ENCODE assay signal across 20 cellular contexts in the genomic region with DNA sequence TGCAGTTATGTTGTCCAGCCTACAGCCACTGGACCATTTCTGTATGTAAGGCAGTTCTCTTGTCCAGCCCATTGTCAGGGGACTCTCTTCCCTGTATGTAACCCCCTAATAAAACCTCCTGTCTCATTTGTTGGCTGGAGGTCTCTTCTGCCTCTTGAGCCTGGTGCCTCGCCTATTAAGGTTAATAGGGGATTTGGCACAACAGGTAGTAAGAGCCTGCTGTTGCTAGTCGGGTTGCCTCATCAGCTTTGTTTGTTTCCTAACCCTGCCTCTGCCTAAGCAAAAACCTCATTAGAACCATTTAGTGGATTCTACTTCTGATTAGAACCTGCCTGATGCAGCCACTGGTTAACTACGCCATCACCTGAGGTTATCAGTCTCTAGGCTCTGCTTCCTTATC. TPM values are rescaled to one million over a fixed set of nuclear protein-coding genes. Genes with fewer than 3 reads are reported as not detected.
DNase-seq lines count a peak whose midpoint lies in the region; ATAC-seq and TF ChIP-seq lines count a peak whose summit lies in the region.
"Had no signal": no experiment of that assay in that cellular context is flagged by ENCODE, and none has a peak within 500 bp of the region (broad histone marks: within the 10 kb centered on the region; RNA-seq: fewer than 3 reads in every experiment).

No MANE protein-coding gene starts in this region.

- H3K9ac ChIP-seq in colonic mucosa (ENCODE audit: low read depth in 2 of 2, low read length in 2 of 2) (no peak overlapping the region), mucosa of rectum (ENCODE audit: low read depth in 1 of 2, low read length in 2 of 2) (no peak overlapping the region)
- H3K9ac ChIP-seq: BLaER1, SK-N-SH had no signal

- intact Hi-C loops in colonic mucosa (cut with DNase I): no loop called here

- no peak for ATAC-seq in activated T-helper 17 cell treated with anti-CD3 and anti-CD28 coated beads, Interleukin-2, amount 50 U/mL, for 72 hours (replicated peaks)
- ATAC-seq: HCT116 had no signal

- H3K36me3 Mint-ChIP-seq in activated T-helper 17 cell treated with anti-CD3 and anti-CD28 coated beads, Interleukin-2, amount 50 U/mL, for 72 hours (ENCODE audit: low read depth): no peaks in the 10 kb centered on the region

- H3K27ac ChIP-seq in colonic mucosa: peak overlapping the region; percentile 92
- peak overlapping the region; percentile 48 to 88 for H3K27ac ChIP-seq in mucosa of rectum (ENCODE audit: low read depth in 2 of 2, low read length in 2 of 2)
- H3K27ac ChIP-seq: BLaER1, HL-60 had no signal

- H3K27me3 ChIP-seq in colonic mucosa (no peaks in the 10 kb centered on the region), mucosa of rectum (ENCODE audit: control insufficient read depth in 2 of 2, insufficient read depth in 2 of 2, low read length in 2 of 2) (no peaks in the 10 kb centered on the region)
- H3K27me3 ChIP-seq: BLaER1 had no signal

- no peak overlapping the region for H3K27ac Mint-ChIP-seq in activated T-helper 17 cell treated with anti-CD3 and anti-CD28 coated beads, Interleukin-2, amount 50 U/mL, for 72 hours
- H3K27ac Mint-ChIP-seq: CD4-positive, alpha-beta T cell had no signal

- TF ChIP-seq CTCF in colonic mucosa (IDR thresholded peaks at IDR 0.05): no peak

- H3K27me3 Mint-ChIP-seq in activated T-helper 17 cell treated with anti-CD3 and anti-CD28 coated beads, Interleukin-2, amount 50 U/mL, for 72 hours: peaks cover 11% of the 10 kb centered on the region
- H3K27me3 Mint-ChIP-seq: CD4-positive, alpha-beta T cell had no signal

- no peaks in the 10 kb centered on the region for H3K9me3 ChIP-seq in colonic mucosa
- no peaks in the 10 kb centered on the region for H3K9me3 ChIP-seq in mucosa of rectum (ENCODE audit: control insufficient read depth in 2 of 2, low read length in 2 of 2)
- H3K9me3 ChIP-seq: BLaER1, SK-N-SH had no signal

- no peak overlapping the region for H3K4me3 ChIP-seq in colonic mucosa
- H3K4me3 ChIP-seq in mucosa of rectum (ENCODE audit: low read length in 2 of 2): no peak overlapping the region
- H3K4me3 ChIP-seq: BLaER1 had no signal

- DNase-seq in D341Med (ENCODE audit: low spot score) (peak; percentile 54), NCI-H69 (lab: John Stamatoyannopoulos, UW) (peak; percentile 45), colonic mucosa (no peak), NCI-H1105 treated with DMSO at 0.1 percent for 48 hours (lab: John Stamatoyannopoulos, UW) (no peak), foreskin melanocyte (no peak)
- DNase-seq in NK-92 treated with Interleukin-12 subunit alpha and Interleukin-12 subunit beta, amount 100 ng/mL, for 24 hours (lab: John Stamatoyannopoulos, UW): no peak
- DNase-seq: CD4-positive, alpha-beta T cell; Karpas-422; NCI-H1092; NCI-H1436; NCI-H2081 treated with DMSO at 0.1 percent for 48 hours; NCI-H510A; NCI-H774; SK-N-SH; SW 1271 had no signal

- H3K4me1 Mint-ChIP-seq in activated T-helper 17 cell treated with anti-CD3 and anti-CD28 coated beads, Interleukin-2, amount 50 U/mL, for 72 hours: no peaks in the 10 kb centered on the region

- no peaks in the 10 kb centered on the region for H3K36me3 ChIP-seq in colonic mucosa
- no peaks in the 10 kb centered on the region for H3K36me3 ChIP-seq in mucosa of rectum (ENCODE audit: control insufficient read depth in 2 of 2, insufficient read depth in 2 of 2, low read length in 2 of 2)
- H3K36me3 ChIP-seq: BLaER1 had no signal

- H3K4me3 Mint-ChIP-seq in activated T-helper 17 cell treated with anti-CD3 and anti-CD28 coated beads, Interleukin-2, amount 50 U/mL, for 72 hours: no peak overlapping the region
- H3K4me3 Mint-ChIP-seq: CD4-positive, alpha-beta T cell had no signal

- H3K4me1 ChIP-seq in colonic mucosa (peaks cover 10% of the 10 kb centered on the region), mucosa of rectum (ENCODE audit: control insufficient read depth in 2 of 2, insufficient read depth in 2 of 2, low read length in 2 of 2) (peaks cover 26 to 29% of the 10 kb centered on the region in 2 donors)
- H3K4me1 ChIP-seq: BLaER1 had no signal

- H3K9me3 Mint-ChIP-seq in activated T-helper 17 cell treated with anti-CD3 and anti-CD28 coated beads, Interleukin-2, amount 50 U/mL, for 72 hours: no peaks in the 10 kb centered on the region
- H3K9me3 Mint-ChIP-seq: CD4-positive, alpha-beta T cell had no signal

RNA-seq across cellular contexts. Expression of a gene that starts 41.0 kb away (rescaled TPM):
- total RNA-seq in colonic mucosa: 100 to 1,000 TPM; 644 to 833 TPM
- 100 to 1,000 TPM; 243 to 348 TPM for total RNA-seq in activated T-helper 17 cell treated with anti-CD3 and anti-CD28 coated beads, Interleukin-2, amount 50 U/mL, for 72 hours

Comparison
In these comparisons a context has a peak if more than half of its experiments do, and no peak if none do; other contexts are left out.
1. DNase-seq: peak in D341Med (single experiment) and NCI-H69 (single experiment); none in colonic mucosa (single experiment), NCI-H1105 treated with DMSO at 0.1 percent for 48 hours (single experiment), foreskin melanocyte (single experiment) and NK-92 treated with Interleukin-12 subunit alpha and Interleukin-12 subunit beta, amount 100 ng/mL, for 24 hours (single experiment).